ENCODE assay signal across 12 cellular contexts in genomic region chr5:72427488-72428437, GRCh38.
A peak's percentile ranks its signal among the peaks of the same experiment; 100 is the strongest.
DNase-seq lines count a peak whose midpoint lies in the region; ATAC-seq and TF ChIP-seq lines count a peak whose summit lies in the region.
"Had no signal": no experiment of that assay in that cellular context is flagged by ENCODE, and none has a peak within 500 bp of the region (broad histone marks: within the 10 kb centered on the region; RNA-seq: fewer than 3 reads in every experiment).

No MANE protein-coding gene starts in this region.

- no peaks in the 10 kb centered on the region for H3K79me2 ChIP-seq in GM23248 (ENCODE audit: insufficient read depth)
- H3K79me2 ChIP-seq in mammary epithelial cell (ENCODE audit: insufficient read depth, low read length): no peaks in the 10 kb centered on the region

- no peaks in the 10 kb centered on the region for H3K9me2 ChIP-seq in GM23248 (ENCODE audit: insufficient read depth)

- H3K36me3 ChIP-seq in GM23248 (ENCODE audit: low read depth): no peaks in the 10 kb centered on the region
- H3K36me3 ChIP-seq in mammary epithelial cell (ENCODE audit: insufficient read depth, low read length): no peaks in the 10 kb centered on the region
- no peaks in the 10 kb centered on the region for H3K36me3 ChIP-seq in suprapubic skin

- H2AFZ ChIP-seq in GM23248 (peak overlapping the region; percentile 12; the same call in 1 of the 2 replicates), mammary epithelial cell (ENCODE audit: low read depth, low read length) (no peak overlapping the region)

- no peak for TF ChIP-seq POLR2A in suprapubic skin (IDR thresholded peaks at IDR 0.05)

- dilution Hi-C loops in mammary epithelial cell (cut with HindIII; ENCODE audit: low sequenced_read_pairs): no loop called here

- H3F3A ChIP-seq in GM23248 (ENCODE audit: insufficient read depth): peaks cover 4% of the 10 kb centered on the region; the same call in 1 of the 2 replicates

- ATAC-seq in GM18498 (IDR thresholded peaks at IDR 0.05; ENCODE audit: unreplicated experiment) (no peak), GM21825 (IDR thresholded peaks at IDR 0.05; ENCODE audit: unreplicated experiment) (no peak), HG02840 (IDR thresholded peaks at IDR 0.05; ENCODE audit: low FRiP score, unreplicated experiment) (no peak)
- ATAC-seq: esophagus mucosa had no signal

- in situ Hi-C loops in GM23248 (cut with MboI) (no loop called here), mammary epithelial cell (cut with MboI; ENCODE audit: low sequenced_read_pairs in 2 of 2) (no loop called here)

- CTCF ChIA-PET in mammary epithelial cell (lab: Charles Lee; ENCODE audit: low non-redundant PET): no interaction called here

- intact Hi-C loops in mammary epithelial cell (cut with micrococcal nuclease): no loop called here

- TF ChIP-seq CTCF in mammary epithelial cell (conservative IDR thresholded peaks at IDR 0.05 in 1 of 2, IDR thresholded peaks at IDR 0.05 in 1 of 2; ENCODE audit: extremely low read depth in 1 of 2, insufficient read depth in 1 of 2, low read depth in 1 of 2, low read length in 2 of 2) (no peak), suprapubic skin (IDR thresholded peaks at IDR 0.05) (no peak)

- TF ChIP-seq EP300 in suprapubic skin (IDR thresholded peaks at IDR 0.05): no peak

- BruUV-seq in mammary epithelial cell (replicated peaks; lab: Mats Ljungman, UMichigan): no TSS peak

- H3K27ac ChIP-seq in GM23248 (no peak overlapping the region), mammary epithelial cell (ENCODE audit: insufficient read depth, low read depth, low read length) (no peak overlapping the region), suprapubic skin (peak overlapping the region; percentile 15)

- no peak overlapping the region for H3K4me2 ChIP-seq in GM23248 (ENCODE audit: unreplicated experiment)
- no peak overlapping the region for H3K4me2 ChIP-seq in mammary epithelial cell (ENCODE audit: insufficient read depth, low read depth, low read length)

- H3K4me3 ChIP-seq in GM23248 (no peak overlapping the region), mammary epithelial cell (replicated peaks in 1 of 3; ENCODE audit: insufficient read depth in 1 of 3, low read depth in 2 of 3, low read length in 3 of 3) (no peak overlapping the region), suprapubic skin (no peak overlapping the region)

- peaks cover 7% of the 10 kb centered on the region; the same call in 1 of the 2 replicates for H3K4me1 ChIP-seq in GM23248 (ENCODE audit: insufficient read depth)
- H3K4me1 ChIP-seq in mammary epithelial cell (ENCODE audit: insufficient read depth, low read length): no peaks in the 10 kb centered on the region
- peaks cover 17% of the 10 kb centered on the region for H3K4me1 ChIP-seq in suprapubic skin

- H3K27me3 ChIP-seq in GM23248 (replicated peaks; ENCODE audit: insufficient read depth) (no peaks in the 10 kb centered on the region), mammary epithelial cell (ENCODE audit: insufficient read depth, low read length) (no peaks in the 10 kb centered on the region), suprapubic skin (no peaks in the 10 kb centered on the region)

- H4K20me1 ChIP-seq in GM23248 (ENCODE audit: insufficient read depth) (no peaks in the 10 kb centered on the region), mammary epithelial cell (ENCODE audit: insufficient read depth, low read length) (no peaks in the 10 kb centered on the region)

- no peak overlapping the region for H3K9ac ChIP-seq in GM23248
- no peak overlapping the region for H3K9ac ChIP-seq in mammary epithelial cell (ENCODE audit: insufficient read depth, low read length)

- H3K9me3 ChIP-seq in GM23248 (ENCODE audit: low read depth): no peaks in the 10 kb centered on the region
- no peaks in the 10 kb centered on the region for H3K9me3 ChIP-seq in mammary epithelial cell (replicated peaks; ENCODE audit: insufficient read depth, low read length)
- H3K9me3 ChIP-seq in suprapubic skin: no peaks in the 10 kb centered on the region

- 21% methylated on average over 6 of the region's 6 CpGs for WGBS in GM23248 (ENCODE audit: low coverage in 1 of 2, low lambda C conversion rate in 2 of 2, missing lambda C conversion rate in 2 of 2), 2 experiments
- WGBS in mammary epithelial cell (ENCODE audit: low coverage, missing lambda C conversion rate): 74% methylated on average over 6 of the region's 6 CpGs
- 25% methylated on average over 6 of the region's 6 CpGs for WGBS in suprapubic skin

- DNase-seq in GM23248 (peak; percentile 19), mammary epithelial cell (peak; percentile 20), iris pigment epithelial cell (ENCODE audit: low read depth) (peak; percentile 88), suprapubic skin (ENCODE audit: low spot score in 2 of 2) (no peak), HuH-7 (ENCODE audit: low spot score) (no peak)
- DNase-seq: activated T-cell treated with anti-CD3 and anti-CD28 coated beads, Interleukin-2, amount 50 U/mL, for 1 hour; NCI-H2081 treated with DMSO at 0.1 percent for 48 hours; stimulated activated CD8-positive, alpha-beta memory T cell treated with anti-CD3 and anti-CD28 coated beads, Interleukin-4, amount 100 ng/mL, for 48 hours had no signal

Comparison
In these comparisons a context has a peak if more than half of its experiments do, and no peak if none do; other contexts are left out.
1. DNase-seq: peak in GM23248 (single experiment), mammary epithelial cell (single experiment) and iris pigment epithelial cell (single experiment); none in suprapubic skin (0 of 2) and HuH-7 (single experiment).